Comparison of ENCODE assay signal across 14 cellular contexts in the genomic region with DNA sequence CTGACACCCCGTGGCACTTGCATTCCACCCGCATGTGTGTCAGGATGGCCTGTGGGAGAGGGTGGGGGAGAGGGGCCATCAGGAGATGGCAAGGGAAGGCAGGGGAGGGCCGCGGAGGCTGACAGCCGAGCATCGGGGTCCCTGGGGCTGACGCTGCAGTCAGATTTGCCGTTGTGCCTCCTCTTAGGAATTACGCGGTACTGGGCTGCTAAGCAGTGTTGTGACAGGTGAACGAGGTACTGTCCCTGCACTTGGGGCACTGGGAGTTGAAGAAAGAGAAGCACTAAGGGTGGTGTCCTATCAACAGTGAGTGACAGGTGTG. TPM values are rescaled to one million over a fixed set of nuclear protein-coding genes. Genes with fewer than 3 reads are reported as not detected.
"Had no signal": no experiment of that assay in that cellular context is flagged by ENCODE, and none has a peak within 500 bp of the region (broad histone marks: within the 10 kb centered on the region; RNA-seq: fewer than 3 reads in every experiment).

No MANE protein-coding gene starts in this region.

- H3K27ac Mint-ChIP-seq: activated CD4-positive, alpha-beta memory T cell treated with anti-CD3 and anti-CD28 coated beads for 36 hours; T-cell had no signal

- H3K27me3 Mint-ChIP-seq: activated CD4-positive, alpha-beta memory T cell treated with anti-CD3 and anti-CD28 coated beads for 36 hours; T-cell had no signal

- H3K4me3 ChIP-seq: esophagus squamous epithelium, hepatocyte, transverse colon had no signal

- H3K9me3 ChIP-seq: esophagus squamous epithelium, transverse colon had no signal

- ATAC-seq: left lobe of liver, T-cell had no signal

- H3K9me3 Mint-ChIP-seq: activated CD4-positive, alpha-beta memory T cell treated with anti-CD3 and anti-CD28 coated beads for 36 hours; T-cell had no signal

- H3K27me3 ChIP-seq: esophagus squamous epithelium, hepatocyte, transverse colon had no signal

- H3K4me3 Mint-ChIP-seq: activated CD4-positive, alpha-beta memory T cell treated with anti-CD3 and anti-CD28 coated beads for 36 hours; T-cell had no signal

- H3K36me3 ChIP-seq: transverse colon had no signal

- DNase-seq: activated CD4-positive, alpha-beta memory T cell treated with anti-CD3 and anti-CD28 coated beads for 36 hours; activated CD4-positive, alpha-beta T cell treated with anti-CD3 and anti-CD28 coated beads for 1 hour; aorta; cerebellar nuclear complex; effector CD8-positive, alpha-beta T cell; esophagus squamous epithelium; retina; stimulated activated naive CD4-positive, alpha-beta T cell treated with Interleukin-2 at 50 U/mL for 16 hours; T-cell; T1000; transverse colon had no signal

- H3K27ac ChIP-seq: esophagus squamous epithelium, hepatocyte, transverse colon had no signal

RNA-seq across cellular contexts. Expression of a gene that starts 22.5 kb away (rescaled TPM):
- total RNA-seq: activated CD4-positive, alpha-beta memory T cell treated with anti-CD3 and anti-CD28 coated beads for 36 hours; aorta; endothelial cell of umbilical vein; T-cell had no signal
- polyA plus RNA-seq: aorta had no signal
